Comparison of ENCODE assay signal across 8 cellular contexts in genomic region chr11:26134481-26135355, GRCh38.
DNase-seq lines count a peak whose midpoint lies in the region; ATAC-seq and TF ChIP-seq lines count a peak whose summit lies in the region.

No MANE protein-coding gene starts in this region.

- H3K27ac ChIP-seq in DOHH2 (ENCODE audit: low read depth, low read length) (peak overlapping the region; percentile 52), GM23248 (no peak overlapping the region), liver (ENCODE audit: low read depth in 1 of 2, low read length in 2 of 2) (no peak overlapping the region)

- H3F3A ChIP-seq in DOHH2 (ENCODE audit: control insufficient read depth, insufficient read depth) (no peaks in the 10 kb centered on the region), GM23248 (ENCODE audit: insufficient read depth) (no peaks in the 10 kb centered on the region)

- H3K9ac ChIP-seq in GM23248: no peak overlapping the region
- no peak overlapping the region for H3K9ac ChIP-seq in liver (ENCODE audit: low read depth in 1 of 2, low read length in 2 of 2)

- no peak for ATAC-seq in HG03442 (IDR thresholded peaks at IDR 0.05; ENCODE audit: unreplicated experiment)

- DNase-seq in GM23248 (peak; percentile 28), SK-MEL-5 (ENCODE audit: low read depth, low spot score) (peak; percentile 83), dedifferentiated amniotic fluid mesenchymal stem cell (ENCODE audit: extremely low spot score) (no peak)
- no peak for DNase-seq in activated T-cell treated with anti-CD3 and anti-CD28 coated beads, Interleukin-2, amount 50 U/mL, for 1 hour
- DNase-seq in activated naive CD4-positive, alpha-beta T cell treated with anti-CD3 and anti-CD28 coated beads for 36 hours: no peak

- H3K4me3 Mint-ChIP-seq in activated naive CD4-positive, alpha-beta T cell treated with anti-CD3 and anti-CD28 coated beads for 36 hours: no peak overlapping the region

- H3K9me3 Mint-ChIP-seq in activated naive CD4-positive, alpha-beta T cell treated with anti-CD3 and anti-CD28 coated beads for 36 hours: peaks cover 3% of the 10 kb centered on the region

- H3K36me3 Mint-ChIP-seq in activated naive CD4-positive, alpha-beta T cell treated with anti-CD3 and anti-CD28 coated beads for 36 hours (ENCODE audit: low read depth): no peaks in the 10 kb centered on the region

- TF ChIP-seq RAD21 in liver (IDR thresholded peaks at IDR 0.05): peak; percentile 49 to 59

- 65 to 68% methylated on average over 6 of the region's 6 CpGs for WGBS in GM23248 (ENCODE audit: low coverage in 1 of 2, low lambda C conversion rate in 2 of 2, missing lambda C conversion rate in 2 of 2), 2 experiments
- 52% methylated on average over 6 of the region's 6 CpGs for WGBS in liver

- H3K79me2 ChIP-seq in DOHH2 (ENCODE audit: control insufficient read depth, low read length) (no peaks in the 10 kb centered on the region), GM23248 (ENCODE audit: insufficient read depth) (no peaks in the 10 kb centered on the region)

- peaks cover 3% of the 10 kb centered on the region; the same call in 1 of the 2 replicates for H3K9me3 ChIP-seq in DOHH2 (ENCODE audit: control insufficient read depth, insufficient read depth, low read length)
- no peaks in the 10 kb centered on the region for H3K9me3 ChIP-seq in GM23248 (ENCODE audit: low read depth)
- no peaks in the 10 kb centered on the region for H3K9me3 ChIP-seq in liver (ENCODE audit: control insufficient read depth in 4 of 4, low read length in 3 of 4)

- no peak overlapping the region for H3K27ac Mint-ChIP-seq in activated naive CD4-positive, alpha-beta T cell treated with anti-CD3 and anti-CD28 coated beads for 36 hours

- H2AFZ ChIP-seq in GM23248: no peak overlapping the region

- CTCF ChIA-PET in activated naive CD4-positive, alpha-beta T cell treated with anti-CD3 and anti-CD28 coated beads for 36 hours (lab: Charles Lee): interaction anchor here (0.7 kb wide), 1 partner anchor 266 kb away, joined by 3 read pairs; no protein-coding TSS in a partner anchor

- H4K20me1 ChIP-seq in DOHH2 (ENCODE audit: control insufficient read depth, insufficient read depth, low read depth, low read length) (no peaks in the 10 kb centered on the region), GM23248 (ENCODE audit: insufficient read depth) (no peaks in the 10 kb centered on the region)

- no peaks in the 10 kb centered on the region for H3K4me1 Mint-ChIP-seq in activated naive CD4-positive, alpha-beta T cell treated with anti-CD3 and anti-CD28 coated beads for 36 hours (ENCODE audit: low read depth)

- intact Hi-C loops in activated naive CD4-positive, alpha-beta T cell treated with anti-CD3 and anti-CD28 coated beads for 36 hours (cut with micrococcal nuclease): no loop called here

- H3K27me3 Mint-ChIP-seq in activated naive CD4-positive, alpha-beta T cell treated with anti-CD3 and anti-CD28 coated beads for 36 hours (ENCODE audit: low read depth): no peaks in the 10 kb centered on the region

- peaks cover 14% of the 10 kb centered on the region for H3K36me3 ChIP-seq in DOHH2 (ENCODE audit: control insufficient read depth, low read length)
- H3K36me3 ChIP-seq in GM23248 (ENCODE audit: low read depth): no peaks in the 10 kb centered on the region
- H3K36me3 ChIP-seq in liver (ENCODE audit: control insufficient read depth in 4 of 4, insufficient read depth in 3 of 4, low read depth in 1 of 4, low read length in 3 of 4): no peaks in the 10 kb centered on the region

- H3K4me3 ChIP-seq in DOHH2 (ENCODE audit: low read length) (peak overlapping the region; percentile 39), GM23248 (no peak overlapping the region), liver (ENCODE audit: low read depth in 1 of 3, low read length in 3 of 3) (no peak overlapping the region)

- in situ Hi-C loops in GM23248 (cut with MboI) (loop anchor here (10.0 kb wide), 1 partner anchor 150 kb away; no protein-coding TSS in a partner anchor), SK-MEL-5 (cut with HindIII; ENCODE audit: low pct_unique_long_range_greater_than_20kb, low sequenced_read_pairs) (no loop called here)

- H3K4me2 ChIP-seq in DOHH2 (ENCODE audit: low read length): peak overlapping the region; percentile 36
- H3K4me2 ChIP-seq in GM23248 (ENCODE audit: unreplicated experiment): no peak overlapping the region

- H3K9me2 ChIP-seq in DOHH2 (replicated peaks; ENCODE audit: control insufficient read depth, low read length) (no peaks in the 10 kb centered on the region), GM23248 (ENCODE audit: insufficient read depth) (no peaks in the 10 kb centered on the region)

- peaks cover 39% of the 10 kb centered on the region for H3K4me1 ChIP-seq in DOHH2 (ENCODE audit: control insufficient read depth, low read length)
- H3K4me1 ChIP-seq in GM23248 (ENCODE audit: insufficient read depth): no peaks in the 10 kb centered on the region
- no peaks in the 10 kb centered on the region for H3K4me1 ChIP-seq in liver (ENCODE audit: control insufficient read depth in 4 of 4, insufficient read depth in 4 of 4, low read length in 3 of 4)

- TF ChIP-seq CTCF in DOHH2 (IDR thresholded peaks at IDR 0.05; ENCODE audit: low read depth, low read length, poor library complexity, severe bottlenecking) (peak; percentile 60), liver (IDR thresholded peaks at IDR 0.05; ENCODE audit: low read depth, low read length, missing input control) (no peak)

- H3K27me3 ChIP-seq in DOHH2 (ENCODE audit: control insufficient read depth, low read length) (no peaks in the 10 kb centered on the region), GM23248 (replicated peaks; ENCODE audit: insufficient read depth) (no peaks in the 10 kb centered on the region), liver (ENCODE audit: control insufficient read depth in 4 of 4, insufficient read depth in 4 of 4, low read length in 3 of 4) (no peaks in the 10 kb centered on the region)

TF ChIP-seq in liver, 16 proteins besides CTCF, POLR2A, EP300 and RAD21:
- TF ChIP-seq NR2F2 (IDR thresholded peaks at IDR 0.05) (no peak), MAX (IDR thresholded peaks at IDR 0.05) (no peak), ATF3 (IDR thresholded peaks at IDR 0.05) (no peak), FOXA2 (IDR thresholded peaks at IDR 0.05) (no peak), EGR1 (IDR thresholded peaks at IDR 0.05; ENCODE audit: low read depth in 2 of 2) (no peak), HNF4A (conservative IDR thresholded peaks at IDR 0.05) (no peak), HNF4G (IDR thresholded peaks at IDR 0.05) (no peak), JUND (IDR thresholded peaks at IDR 0.05) (no peak), RXRA (IDR thresholded peaks at IDR 0.05) (no peak), FOXA1 (IDR thresholded peaks at IDR 0.05) (no peak)

Comparison
In these comparisons a context has a peak if more than half of its experiments do, and no peak if none do; other contexts are left out.
1. DNase-seq: peak in GM23248 (single experiment) and SK-MEL-5 (single experiment); none in activated T-cell treated with anti-CD3 and anti-CD28 coated beads, Interleukin-2, amount 50 U/mL, for 1 hour (single experiment), dedifferentiated amniotic fluid mesenchymal stem cell (single experiment) and activated naive CD4-positive, alpha-beta T cell treated with anti-CD3 and anti-CD28 coated beads for 36 hours (single experiment).